In genomic region chr2:234805826-234806225, GRCh38 we compare ENCODE assay signal across 33 cellular contexts.
"Had no signal": no experiment of that assay in that cellular context is flagged by ENCODE, and none has a peak within 500 bp of the region (broad histone marks: within the 10 kb centered on the region; RNA-seq: fewer than 3 reads in every experiment).

No MANE protein-coding gene starts in this region.

- FAIRE-seq: TTC549 had no signal

- H3K4me3 Mint-ChIP-seq: activated CD4-positive, alpha-beta T cell treated with anti-CD3 and anti-CD28 coated beads, Interleukin-2, amount 10 ng/mL, durations not matched to agents 24 days and 14 days; activated CD8-positive, alpha-beta T cell treated with anti-CD3 and anti-CD28 coated beads for 36 hours; activated naive CD8-positive, alpha-beta T cell treated with anti-CD3 and anti-CD28 coated beads for 36 hours; activated T-cell treated with anti-CD3 and anti-CD28 coated beads, Interleukin-2, amount 50 U/mL, for 72 hours; activated T-helper 17 cell treated with anti-CD3 and anti-CD28 coated beads, Interleukin-2, amount 50 U/mL, for 72 hours; brain; T-helper 1 cell treated with Interleukin-12 subunit alpha and Interleukin-12 subunit beta and Interleukin-4 antibody, amounts not matched to agents 30 μg/mL and 1 μg/mL, for 36 hours; T-helper 2 cell treated with Interferon-gamma antibody and Interleukin-4, amounts not matched to agents 5 μg/mL and 100 μg/mL, for 36 hours had no signal

- H3K4me3 ChIP-seq: MG63, SJSA1 had no signal

- H3K9ac ChIP-seq: SK-N-SH had no signal

- H3K36me3 ChIP-seq: MG63, SJSA1 had no signal

- H3K9me3 Mint-ChIP-seq: activated CD4-positive, alpha-beta T cell treated with anti-CD3 and anti-CD28 coated beads, Interleukin-2, amount 10 ng/mL, durations not matched to agents 24 days and 14 days; activated naive CD8-positive, alpha-beta T cell treated with anti-CD3 and anti-CD28 coated beads for 36 hours; activated T-helper 17 cell treated with anti-CD3 and anti-CD28 coated beads, Interleukin-2, amount 50 U/mL, for 72 hours; T-helper 1 cell treated with Interleukin-12 subunit alpha and Interleukin-12 subunit beta and Interleukin-4 antibody, amounts not matched to agents 30 μg/mL and 1 μg/mL, for 36 hours; T-helper 2 cell treated with Interferon-gamma antibody and Interleukin-4, amounts not matched to agents 5 μg/mL and 100 μg/mL, for 36 hours had no signal

- DNase-seq: activated CD4-positive, alpha-beta T cell treated with anti-CD3 and anti-CD28 coated beads, Interleukin-2, amount 10 ng/mL, durations not matched to agents 24 days and 14 days; activated CD4-positive, alpha-beta T cell treated with anti-CD3 and anti-CD28 coated beads, Interleukin-2, amount 50 U/mL, for 4 hours; activated CD8-positive, alpha-beta T cell treated with anti-CD3 and anti-CD28 coated beads for 36 hours; activated effector memory CD4-positive, alpha-beta T cell treated with anti-CD3 and anti-CD28 coated beads, Interleukin-2, amount 50 U/mL, for 16 hours; activated naive CD4-positive, alpha-beta T cell; activated naive CD4-positive, alpha-beta T cell treated with anti-CD3 and anti-CD28 coated beads, Interleukin-2, amount 50 U/mL, for 16 hours; activated naive CD8-positive, alpha-beta T cell treated with anti-CD3 and anti-CD28 coated beads for 36 hours; activated T-cell treated with anti-CD3 and anti-CD28 coated beads, Interleukin-2, amount 50 U/mL, for 1 hour; activated T-cell treated with anti-CD3 and anti-CD28 coated beads, Interleukin-2, amount 50 U/mL, for 72 hours; amniotic stem cell; aorta; caudate nucleus; cerebellar nuclear complex; Karpas-422; KBM-7; MG63; MV-4-11; NCI-H1092 treated with DMSO at 0.1 percent for 48 hours; NCI-H1417 treated with DMSO at 0.1 percent for 48 hours; NCI-H187 treated with DMSO at 0.1 percent for 48 hours; NCI-H345; NCI-H524 treated with DMSO at 0.1 percent for 48 hours; OCI-M1; RPMI8226; SHP77 treated with DMSO at 0.1 percent for 48 hours; SK-N-SH had no signal

- ATAC-seq: activated CD8-positive, alpha-beta T cell treated with anti-CD3 and anti-CD28 coated beads for 36 hours; activated T-cell treated with anti-CD3 and anti-CD28 coated beads, Interleukin-2, amount 50 U/mL, for 72 hours; activated T-helper 17 cell treated with anti-CD3 and anti-CD28 coated beads, Interleukin-2, amount 50 U/mL, for 72 hours; Panc1 had no signal

- H3K27ac Mint-ChIP-seq: activated CD4-positive, alpha-beta T cell treated with anti-CD3 and anti-CD28 coated beads, Interleukin-2, amount 10 ng/mL, durations not matched to agents 24 days and 14 days; activated CD8-positive, alpha-beta T cell treated with anti-CD3 and anti-CD28 coated beads for 36 hours; activated naive CD8-positive, alpha-beta T cell treated with anti-CD3 and anti-CD28 coated beads for 36 hours; activated T-cell treated with anti-CD3 and anti-CD28 coated beads, Interleukin-2, amount 50 U/mL, for 72 hours; activated T-helper 17 cell treated with anti-CD3 and anti-CD28 coated beads, Interleukin-2, amount 50 U/mL, for 72 hours; brain; T-helper 1 cell treated with Interleukin-12 subunit alpha and Interleukin-12 subunit beta and Interleukin-4 antibody, amounts not matched to agents 30 μg/mL and 1 μg/mL, for 36 hours; T-helper 2 cell treated with Interferon-gamma antibody and Interleukin-4, amounts not matched to agents 5 μg/mL and 100 μg/mL, for 36 hours had no signal

- H3K4me2 ChIP-seq: SK-N-SH had no signal

- H3K36me3 Mint-ChIP-seq: activated naive CD8-positive, alpha-beta T cell treated with anti-CD3 and anti-CD28 coated beads for 36 hours had no signal

- H3K27me3 ChIP-seq: MG63, SJSA1 had no signal

- H3K27ac ChIP-seq: SJSA1 had no signal

- H3K9me3 ChIP-seq: SJSA1, SK-N-SH had no signal

- H3K4me1 Mint-ChIP-seq: activated CD4-positive, alpha-beta T cell treated with anti-CD3 and anti-CD28 coated beads, Interleukin-2, amount 10 ng/mL, durations not matched to agents 24 days and 14 days; activated naive CD8-positive, alpha-beta T cell treated with anti-CD3 and anti-CD28 coated beads for 36 hours; activated T-helper 17 cell treated with anti-CD3 and anti-CD28 coated beads, Interleukin-2, amount 50 U/mL, for 72 hours; brain had no signal

- H3K4me1 ChIP-seq: SJSA1 had no signal
